Comparison of ENCODE assay signal across 1 cellular context in genomic region chr16:71489122-71489521, GRCh38.
TF ChIP-seq lines count a peak whose summit lies in the region.

Gene ZNF19 (minus strand): TSS chr16:71489324. CDS start chr16:71482114, 7,210 bp downstream.

TF ChIP-seq in HepG2, 621 proteins besides CTCF, POLR2A, EP300 and RAD21:
- no peak for TF ChIP-seq AHDC1 (CRISPR knock-in tag; IDR thresholded peaks at IDR 0.05; ENCODE audit: borderline replicate concordance)
- TF ChIP-seq GABPB1 (CRISPR knock-in tag; IDR thresholded peaks at IDR 0.05), result peak; percentile 63
- peak; percentile 25; the same call in 1 of the 2 replicates for TF ChIP-seq ZNF687 (CRISPR knock-in tag; IDR thresholded peaks at IDR 0.05)
- TF ChIP-seq ZBTB33 (CRISPR knock-in tag; IDR thresholded peaks at IDR 0.05), result peak; percentile 71; the same call in 1 of the 2 replicates
- no peak for TF ChIP-seq MYC (CRISPR knock-in tag; IDR thresholded peaks at IDR 0.05; ENCODE audit: borderline replicate concordance)
- TF ChIP-seq HOXA3 (CRISPR knock-in tag; IDR thresholded peaks at IDR 0.05), result peak; percentile 77
- TF ChIP-seq, protein P1, sequence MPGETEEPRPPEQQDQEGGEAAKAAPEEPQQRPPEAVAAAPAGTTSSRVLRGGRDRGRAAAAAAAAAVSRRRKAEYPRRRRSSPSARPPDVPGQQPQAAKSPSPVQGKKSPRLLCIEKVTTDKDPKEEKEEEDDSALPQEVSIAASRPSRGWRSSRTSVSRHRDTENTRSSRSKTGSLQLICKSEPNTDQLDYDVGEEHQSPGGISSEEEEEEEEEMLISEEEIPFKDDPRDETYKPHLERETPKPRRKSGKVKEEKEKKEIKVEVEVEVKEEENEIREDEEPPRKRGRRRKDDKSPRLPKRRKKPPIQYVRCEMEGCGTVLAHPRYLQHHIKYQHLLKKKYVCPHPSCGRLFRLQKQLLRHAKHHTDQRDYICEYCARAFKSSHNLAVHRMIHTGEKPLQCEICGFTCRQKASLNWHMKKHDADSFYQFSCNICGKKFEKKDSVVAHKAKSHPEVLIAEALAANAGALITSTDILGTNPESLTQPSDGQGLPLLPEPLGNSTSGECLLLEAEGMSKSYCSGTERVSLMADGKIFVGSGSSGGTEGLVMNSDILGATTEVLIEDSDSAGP (CRISPR knock-in tag; IDR thresholded peaks at IDR 0.05; ENCODE audit: borderline replicate concordance), result 0 out of 2 replicates have a peak, but pooled peaks have one; percentile 16
- TF ChIP-seq, protein P2, sequence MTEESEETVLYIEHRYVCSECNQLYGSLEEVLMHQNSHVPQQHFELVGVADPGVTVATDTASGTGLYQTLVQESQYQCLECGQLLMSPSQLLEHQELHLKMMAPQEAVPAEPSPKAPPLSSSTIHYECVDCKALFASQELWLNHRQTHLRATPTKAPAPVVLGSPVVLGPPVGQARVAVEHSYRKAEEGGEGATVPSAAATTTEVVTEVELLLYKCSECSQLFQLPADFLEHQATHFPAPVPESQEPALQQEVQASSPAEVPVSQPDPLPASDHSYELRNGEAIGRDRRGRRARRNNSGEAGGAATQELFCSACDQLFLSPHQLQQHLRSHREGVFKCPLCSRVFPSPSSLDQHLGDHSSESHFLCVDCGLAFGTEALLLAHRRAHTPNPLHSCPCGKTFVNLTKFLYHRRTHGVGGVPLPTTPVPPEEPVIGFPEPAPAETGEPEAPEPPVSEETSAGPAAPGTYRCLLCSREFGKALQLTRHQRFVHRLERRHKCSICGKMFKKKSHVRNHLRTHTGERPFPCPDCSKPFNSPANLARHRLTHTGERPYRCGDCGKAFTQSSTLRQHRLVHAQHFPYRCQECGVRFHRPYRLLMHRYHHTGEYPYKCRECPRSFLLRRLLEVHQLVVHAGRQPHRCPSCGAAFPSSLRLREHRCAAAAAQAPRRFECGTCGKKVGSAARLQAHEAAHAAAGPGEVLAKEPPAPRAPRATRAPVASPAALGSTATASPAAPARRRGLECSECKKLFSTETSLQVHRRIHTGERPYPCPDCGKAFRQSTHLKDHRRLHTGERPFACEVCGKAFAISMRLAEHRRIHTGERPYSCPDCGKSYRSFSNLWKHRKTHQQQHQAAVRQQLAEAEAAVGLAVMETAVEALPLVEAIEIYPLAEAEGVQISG (CRISPR knock-in tag; IDR thresholded peaks at IDR 0.05), result peak; percentile 59; the same call in 1 of the 2 replicates
- TF ChIP-seq ZFX (CRISPR knock-in tag; IDR thresholded peaks at IDR 0.05; ENCODE audit: low read depth), result peak; percentile 21; the same call in 1 of the 2 replicates
- peak; percentile 16 for TF ChIP-seq HNRNPLL (IDR thresholded peaks at IDR 0.05; ENCODE audit: low read depth, low read length, poor library complexity, severe bottlenecking)
- TF ChIP-seq ZBTB3 (CRISPR knock-in tag; IDR thresholded peaks at IDR 0.05; ENCODE audit: borderline replicate concordance, low read depth), result no peak
- TF ChIP-seq MAFG (CRISPR knock-in tag; IDR thresholded peaks at IDR 0.05), result no peak
- TF ChIP-seq SALL1 (CRISPR knock-in tag; IDR thresholded peaks at IDR 0.05), result peak; percentile 18; the same call in 1 of the 2 replicates
- no peak for TF ChIP-seq NFAT5 (CRISPR knock-in tag; IDR thresholded peaks at IDR 0.05)
- no peak for TF ChIP-seq CREB1 (IDR thresholded peaks at IDR 0.05)
- TF ChIP-seq CREB1 (CRISPR knock-in tag; IDR thresholded peaks at IDR 0.05), result no peak
